12 cellular contexts compared by ENCODE assay signal in the genomic region with DNA sequence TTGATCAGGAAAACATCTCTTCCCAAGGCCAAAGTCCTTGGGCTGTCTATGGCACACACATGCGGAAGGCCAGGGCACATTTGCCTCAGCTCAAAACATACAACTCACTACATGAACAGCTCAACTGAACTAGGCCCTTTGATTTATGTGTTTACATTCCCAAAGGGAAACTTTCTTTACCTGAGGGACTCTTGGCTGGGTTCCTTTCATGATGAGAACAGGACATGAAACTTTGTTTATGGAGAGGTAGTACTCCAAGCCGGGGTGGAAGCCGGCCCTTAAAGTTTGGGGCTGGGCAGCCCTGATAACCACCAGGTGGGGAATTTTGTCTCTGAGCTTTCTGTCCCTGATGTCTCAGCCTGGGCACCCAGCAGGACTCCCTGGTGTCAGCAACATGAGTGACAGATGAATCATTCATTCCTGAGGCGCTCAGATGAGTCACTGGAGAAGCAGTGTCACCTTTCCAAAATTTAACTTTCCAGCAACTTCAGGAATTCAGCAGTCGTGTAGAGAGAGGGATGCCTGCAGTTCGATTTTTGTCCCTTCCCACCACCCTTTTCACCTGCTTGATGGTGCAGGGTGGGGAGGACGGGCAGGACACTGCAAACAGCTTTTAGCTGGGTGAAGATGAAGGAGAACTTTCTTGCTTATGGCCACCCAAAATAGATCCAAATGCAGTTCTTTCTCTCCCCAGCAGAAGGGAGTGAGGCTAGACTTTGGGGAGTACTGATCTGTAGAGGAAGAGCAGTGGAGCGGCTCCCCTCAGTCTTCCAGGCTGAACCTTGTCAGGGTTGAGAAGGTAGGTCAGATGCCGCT.
DNase-seq lines count a peak whose midpoint lies in the region; ATAC-seq and TF ChIP-seq lines count a peak whose summit lies in the region.
"Had no signal": no experiment of that assay in that cellular context is flagged by ENCODE, and none has a peak within 500 bp of the region (broad histone marks: within the 10 kb centered on the region; RNA-seq: fewer than 3 reads in every experiment).

No MANE protein-coding gene starts in this region.

- 59 to 67% methylated on average over 6 of the region's 9 CpGs for WGBS in esophagus squamous epithelium, 2 donors

- H3K4me1 Mint-ChIP-seq in Caco-2 (ENCODE audit: low read depth, unreplicated experiment): peaks cover 33% of the 10 kb centered on the region
- no peaks in the 10 kb centered on the region for H3K4me1 Mint-ChIP-seq in central memory CD8-positive, alpha-beta T cell

- H3K9me3 Mint-ChIP-seq in Caco-2 (ENCODE audit: unreplicated experiment): no peaks in the 10 kb centered on the region
- H3K9me3 Mint-ChIP-seq in central memory CD8-positive, alpha-beta T cell: no peaks in the 10 kb centered on the region
- H3K9me3 Mint-ChIP-seq: CD8-positive, alpha-beta T cell had no signal

- peak; percentile 13 for ATAC-seq in central memory CD8-positive, alpha-beta T cell (replicated peaks; ENCODE audit: extremely low read depth, poor library complexity, severe bottlenecking)
- no peak for ATAC-seq in GM19467 (IDR thresholded peaks at IDR 0.05; ENCODE audit: unreplicated experiment)
- ATAC-seq: CD8-positive, alpha-beta T cell; GM12878; left lobe of liver had no signal

- TF ChIP-seq CTCF in Caco-2 (IDR thresholded peaks at IDR 0.05; ENCODE audit: insufficient read depth in 1 of 2, low read depth in 1 of 2, low read length in 1 of 2, severe bottlenecking in 1 of 2, unreplicated experiment in 1 of 2) (no peak), esophagus squamous epithelium (IDR thresholded peaks at IDR 0.05) (no peak)

- H3K4me1 ChIP-seq in Caco-2 (peaks cover 29% of the 10 kb centered on the region), esophagus squamous epithelium (peaks cover 0 to 7% (median 0%) of the 10 kb centered on the region in 3 donors)
- H3K4me1 ChIP-seq: breast epithelium had no signal

- H3K4me3 ChIP-seq in Caco-2 (ENCODE audit: low read depth, low read length) (no peak overlapping the region), esophagus squamous epithelium (no peak overlapping the region)
- H3K4me3 ChIP-seq: breast epithelium, GM12878 had no signal

- no peak overlapping the region for H3K27ac ChIP-seq in esophagus squamous epithelium

- no peak for TF ChIP-seq POLR2A in esophagus squamous epithelium (IDR thresholded peaks at IDR 0.05)

- POLR2A ChIA-PET in Caco-2 (lab: Charles Lee): no interaction called here

- CTCF ChIA-PET in Caco-2 (lab: Charles Lee): interaction anchor here (0.6 to 2.0 kb wide), 2 partner anchors 13 to 16 kb away, joined by 8 read pairs; no protein-coding TSS in a partner anchor

- no peaks in the 10 kb centered on the region for H3K36me3 Mint-ChIP-seq in Caco-2 (ENCODE audit: insufficient read depth, unreplicated experiment)
- no peaks in the 10 kb centered on the region for H3K36me3 Mint-ChIP-seq in central memory CD8-positive, alpha-beta T cell (ENCODE audit: insufficient read depth)
- H3K36me3 Mint-ChIP-seq: CD8-positive, alpha-beta T cell had no signal

- BruUV-seq in Caco-2 (replicated peaks; lab: Mats Ljungman, UMichigan): no TSS peak

- peak overlapping the region; percentile 78 for H3K27ac Mint-ChIP-seq in Caco-2 (ENCODE audit: unreplicated experiment)
- H3K27ac Mint-ChIP-seq in central memory CD8-positive, alpha-beta T cell (ENCODE audit: low read depth): no peak overlapping the region
- H3K27ac Mint-ChIP-seq: CD8-positive, alpha-beta T cell had no signal

- no peaks in the 10 kb centered on the region for H3K36me3 ChIP-seq in Caco-2 (ENCODE audit: control insufficient read depth, insufficient read depth, low read length)
- no peaks in the 10 kb centered on the region for H3K36me3 ChIP-seq in esophagus squamous epithelium
- H3K36me3 ChIP-seq: breast epithelium had no signal

- DNase-seq in Caco-2 (peak in 1 of 2 experiments; percentile 35), HT1080 (ENCODE audit: low read depth) (peak; percentile 62), myocyte (ENCODE audit: low read depth) (peak; percentile 59), esophagus squamous epithelium (lab: John Stamatoyannopoulos, UW) (no peak), anterior cingulate cortex (lab: John Stamatoyannopoulos, UW) (no peak), activated gamma-delta T cell (lab: John Stamatoyannopoulos, UW) (no peak)
- DNase-seq in central memory CD8-positive, alpha-beta T cell (ENCODE audit: low spot score in 2 of 2): no peak

- H3K9me3 ChIP-seq in Caco-2: no peaks in the 10 kb centered on the region
- H3K9me3 ChIP-seq in esophagus squamous epithelium: no peaks in the 10 kb centered on the region
- H3K9me3 ChIP-seq: breast epithelium had no signal

- H3K27me3 ChIP-seq in Caco-2 (replicated peaks; ENCODE audit: control insufficient read depth, insufficient read depth, low read length): no peaks in the 10 kb centered on the region
- H3K27me3 ChIP-seq in esophagus squamous epithelium: no peaks in the 10 kb centered on the region
- H3K27me3 ChIP-seq: breast epithelium had no signal

- no peaks in the 10 kb centered on the region for H3K27me3 Mint-ChIP-seq in Caco-2 (ENCODE audit: insufficient read depth, unreplicated experiment)
- peaks cover 33% of the 10 kb centered on the region for H3K27me3 Mint-ChIP-seq in central memory CD8-positive, alpha-beta T cell

- peak overlapping the region; percentile 5 for H3K4me3 Mint-ChIP-seq in Caco-2 (ENCODE audit: unreplicated experiment)
- H3K4me3 Mint-ChIP-seq in central memory CD8-positive, alpha-beta T cell: no peak overlapping the region
- H3K4me3 Mint-ChIP-seq: CD8-positive, alpha-beta T cell had no signal

- intact Hi-C loops in Caco-2 (cut with micrococcal nuclease; ENCODE audit: unreplicated experiment): no loop called here
- intact Hi-C loops in esophagus squamous epithelium (cut with DNase I): no loop called here

Comparison
In these comparisons a context has a peak if more than half of its experiments do, and no peak if none do; other contexts are left out.
1. DNase-seq: peak in HT1080 (single experiment) and myocyte (single experiment); none in central memory CD8-positive, alpha-beta T cell (0 of 2), esophagus squamous epithelium (single experiment), anterior cingulate cortex (0 of 58) and activated gamma-delta T cell (single experiment).